ENCODE assay signal across 1 cellular context in genomic region chr4:118278473-118279274, GRCh38.
TF ChIP-seq lines count a peak whose summit lies in the region.

No MANE protein-coding gene starts in this region.

TF ChIP-seq in HepG2, 621 proteins besides CTCF, POLR2A, EP300 and RAD21 (continued from another document and continues in another):
- no peak for TF ChIP-seq HCFC1 (IDR thresholded peaks at IDR 0.05; ENCODE audit: low read depth, low read length)
- peak; percentile 36; the same call in 1 of the 2 replicates for TF ChIP-seq NR2C2 (CRISPR knock-in tag; IDR thresholded peaks at IDR 0.05; ENCODE audit: borderline replicate concordance)
- TF ChIP-seq IRF9 (CRISPR knock-in tag; IDR thresholded peaks at IDR 0.05; ENCODE audit: borderline replicate concordance): no peak
- TF ChIP-seq PAF1 (CRISPR knock-in tag; IDR thresholded peaks at IDR 0.05): no peak; the same call in 1 of the 2 replicates
- TF ChIP-seq MEF2D (CRISPR knock-in tag; IDR thresholded peaks at IDR 0.05): peak; percentile 69; the same call in 1 of the 2 replicates
- TF ChIP-seq ZNF569 (CRISPR knock-in tag; IDR thresholded peaks at IDR 0.05; ENCODE audit: borderline replicate concordance): no peak
- TF ChIP-seq RFX3 (CRISPR knock-in tag; IDR thresholded peaks at IDR 0.05): no peak
- TF ChIP-seq NFKB2 (CRISPR knock-in tag; IDR thresholded peaks at IDR 0.05; ENCODE audit: borderline replicate concordance): peak; percentile 85; the same call in 1 of the 2 replicates
- peak; percentile 85; the same call in 1 of the 2 replicates for TF ChIP-seq CSRNP1 (CRISPR knock-in tag; IDR thresholded peaks at IDR 0.05)
- TF ChIP-seq ZNF225 (CRISPR knock-in tag; IDR thresholded peaks at IDR 0.05): peak; percentile 94; the same call in 1 of the 2 replicates
- peak; percentile 76 for TF ChIP-seq BHLHE40 (IDR thresholded peaks at IDR 0.05; ENCODE audit: low read length)
- no peak for TF ChIP-seq ZFP82 (CRISPR knock-in tag; IDR thresholded peaks at IDR 0.05; ENCODE audit: borderline replicate concordance)
- TF ChIP-seq PCBP2 (optimal IDR thresholded peaks at IDR 0.05; ENCODE audit: low read depth, low read length, poor library complexity, severe bottlenecking): no peak
- TF ChIP-seq KDM5A (IDR thresholded peaks at IDR 0.05; ENCODE audit: borderline replicate concordance, low read length): no peak
- no peak for TF ChIP-seq ZNF850 (CRISPR knock-in tag; conservative IDR thresholded peaks at IDR 0.05)
- no peak for TF ChIP-seq CENPT (CRISPR knock-in tag; IDR thresholded peaks at IDR 0.05; ENCODE audit: low read depth)
- peak; percentile 74 for TF ChIP-seq ZFP90 (CRISPR knock-in tag; IDR thresholded peaks at IDR 0.05; ENCODE audit: borderline replicate concordance)
- TF ChIP-seq ZXDC (CRISPR knock-in tag; IDR thresholded peaks at IDR 0.05): no peak
- TF ChIP-seq REL (CRISPR knock-in tag; conservative IDR thresholded peaks at IDR 0.05): 0 out of 2 replicates have a peak, but pooled peaks have one; percentile 68
- TF ChIP-seq ZNF530 (CRISPR knock-in tag; IDR thresholded peaks at IDR 0.05; ENCODE audit: low read depth): no peak
- no peak for TF ChIP-seq ELK4 (CRISPR knock-in tag; IDR thresholded peaks at IDR 0.05; ENCODE audit: borderline replicate concordance)
- TF ChIP-seq ARID2 (CRISPR knock-in tag; IDR thresholded peaks at IDR 0.05; ENCODE audit: borderline replicate concordance): peak; percentile 13; the same call in 1 of the 2 replicates
- TF ChIP-seq MTA3 (CRISPR knock-in tag; IDR thresholded peaks at IDR 0.05): no peak
- TF ChIP-seq ETV6 (CRISPR knock-in tag; conservative IDR thresholded peaks at IDR 0.05): peak; percentile 56; the same call in 1 of the 2 replicates
- peak; percentile 57 for TF ChIP-seq PAXIP1 (CRISPR knock-in tag; conservative IDR thresholded peaks at IDR 0.05)
- TF ChIP-seq ZBTB7B (CRISPR knock-in tag; IDR thresholded peaks at IDR 0.05): 0 out of 2 replicates have a peak, but pooled peaks have one; percentile 39
- TF ChIP-seq ZSCAN12 (CRISPR knock-in tag; IDR thresholded peaks at IDR 0.05): peak; percentile 75; the same call in 1 of the 2 replicates
- TF ChIP-seq PITX1 (CRISPR knock-in tag; IDR thresholded peaks at IDR 0.05): peak; percentile 29; the same call in 1 of the 2 replicates
- TF ChIP-seq ZNF816 (CRISPR knock-in tag; IDR thresholded peaks at IDR 0.05; ENCODE audit: borderline replicate concordance): no peak
- no peak for TF ChIP-seq U2AF2 (IDR thresholded peaks at IDR 0.05; ENCODE audit: low read depth, low read length)
- peak; percentile 76; the same call in 1 of the 2 replicates for TF ChIP-seq THAP9 (CRISPR knock-in tag; IDR thresholded peaks at IDR 0.05; ENCODE audit: borderline replicate concordance)
- TF ChIP-seq FOXK2 (IDR thresholded peaks at IDR 0.05): peak; percentile 56
- no peak for TF ChIP-seq JDP2 (CRISPR knock-in tag; IDR thresholded peaks at IDR 0.05; ENCODE audit: borderline replicate concordance)
- no peak for TF ChIP-seq CHD4 (IDR thresholded peaks at IDR 0.05; ENCODE audit: borderline replicate concordance, low read length)
- TF ChIP-seq ZNF124 (CRISPR knock-in tag; IDR thresholded peaks at IDR 0.05): peak; percentile 77; the same call in 1 of the 2 replicates
- TF ChIP-seq E2F5 (CRISPR knock-in tag; conservative IDR thresholded peaks at IDR 0.05): no peak
- peak; percentile 59; the same call in 1 of the 2 replicates for TF ChIP-seq BCL6 (CRISPR knock-in tag; IDR thresholded peaks at IDR 0.05)
- TF ChIP-seq RNF219 (CRISPR knock-in tag; IDR thresholded peaks at IDR 0.05): peak; percentile 84; the same call in 1 of the 2 replicates
- TF ChIP-seq GFI1 (CRISPR knock-in tag; IDR thresholded peaks at IDR 0.05; ENCODE audit: borderline replicate concordance): peak; percentile 63
- no peak for TF ChIP-seq ATF6 (CRISPR knock-in tag; conservative IDR thresholded peaks at IDR 0.05)
- peak; percentile 58; the same call in 1 of the 2 replicates for TF ChIP-seq FOXO1 (CRISPR knock-in tag; IDR thresholded peaks at IDR 0.05)
- TF ChIP-seq ZNF75D (CRISPR knock-in tag; IDR thresholded peaks at IDR 0.05; ENCODE audit: borderline replicate concordance): 0 out of 2 replicates have a peak, but pooled peaks have one; percentile 92
- no peak for TF ChIP-seq TRIM24 (CRISPR knock-in tag; IDR thresholded peaks at IDR 0.05)
